15 cellular contexts compared by ENCODE assay signal in genomic region chr4:179130122-179130714, GRCh38.
A peak's percentile ranks its signal among the peaks of the same experiment; 100 is the strongest.
DNase-seq lines count a peak whose midpoint lies in the region; ATAC-seq, FAIRE-seq and TF ChIP-seq lines count a peak whose summit lies in the region.
"Had no signal": no experiment of that assay in that cellular context is flagged by ENCODE, and none has a peak within 500 bp of the region (broad histone marks: within the 10 kb centered on the region; RNA-seq: fewer than 3 reads in every experiment).

No MANE protein-coding gene starts in this region.

- no peak overlapping the region for H3K27ac ChIP-seq in GM12878 (ENCODE audit: control insufficient read depth, insufficient read depth)
- H3K27ac ChIP-seq: A549 had no signal

- no peaks in the 10 kb centered on the region for H3K9me3 ChIP-seq in GM12878 (replicated peaks; ENCODE audit: control insufficient read depth, insufficient read depth, low read length)
- H3K9me3 ChIP-seq: A549 had no signal

- peak; percentile 89 to 90 for TF ChIP-seq EP300 in GM12878 (IDR thresholded peaks at IDR 0.05; ENCODE audit: borderline replicate concordance in 1 of 2, control insufficient read depth in 1 of 2, low read depth in 2 of 2, low read length in 2 of 2)

- intact Hi-C loops in GM12878 (cut with micrococcal nuclease; ENCODE audit: unreplicated experiment): loop anchor here (5.0 kb wide), 1 partner anchor 177 kb away; no protein-coding TSS in a partner anchor

- H3K79me2 ChIP-seq in GM12878 (ENCODE audit: control insufficient read depth, insufficient read depth, low read length): no peaks in the 10 kb centered on the region

- TF ChIP-seq CTCF in GM12865 (IDR thresholded peaks at IDR 0.05; ENCODE audit: insufficient read depth, low read depth, low read length, missing control alignments) (no peak), GM12878 (IDR thresholded peaks at IDR 0.05 in 2 of 3, conservative IDR thresholded peaks at IDR 0.05 in 1 of 3; ENCODE audit: control insufficient read depth in 2 of 3, extremely low read depth in 1 of 3, insufficient read depth in 1 of 3, low read depth in 3 of 3, low read length in 3 of 3) (no peak; a peak in 1 of 6 replicates)

- CTCF ChIA-PET in GM12878 (lab: Yijun Ruan, JAX): no interaction called here

- no TSS peak for BruUV-seq in GM12878 (replicated peaks; lab: Mats Ljungman, UMichigan)

- peak; percentile 62 for ATAC-seq in GM18868 (IDR thresholded peaks at IDR 0.05; ENCODE audit: unreplicated experiment)
- peak; percentile 69 for ATAC-seq in GM12878
- ATAC-seq: A549, HCT116 had no signal

- RAD21 ChIA-PET in GM12878 (lab: Charles Lee; ENCODE audit: unreplicated experiment): interaction anchor here (0.7 to 1.5 kb wide), 3 partner anchors 8 to 176 kb away, joined by 3 to 4 read pairs (median 3); no protein-coding TSS in a partner anchor

- no peaks in the 10 kb centered on the region for H3K36me3 ChIP-seq in GM12878 (ENCODE audit: control insufficient read depth in 2 of 2, insufficient read depth in 2 of 2, low read length in 1 of 2)

- TF ChIP-seq RAD21 in GM12878 (IDR thresholded peaks at IDR 0.05; ENCODE audit: insufficient read depth, low read depth, low read length): no peak

- DNase-seq in GM12865 (ENCODE audit: low read depth): peak; percentile 9
- DNase-seq in MV-4-11 (lab: John Stamatoyannopoulos, UW): peak; percentile 56
- peak; percentile 34 for DNase-seq in GM12878 (ENCODE audit: low read depth, low spot score)
- DNase-seq in NK-92 (lab: John Stamatoyannopoulos, UW; ENCODE audit: unreplicated experiment): no peak
- no peak for DNase-seq in cortex of kidney (lab: John Stamatoyannopoulos, UW)
- DNase-seq in NCI-H2029 (lab: John Stamatoyannopoulos, UW): no peak
- DNase-seq: CD4-positive, CD25-positive, alpha-beta regulatory T cell; IMR-90; Kasumi-1; KBM-7 had no signal

- WGBS in GM12878 (ENCODE audit: insufficient coverage, insufficient replicate concordance, low lambda C conversion rate, missing lambda C conversion rate): 5% methylated on average over 2 of the region's 2 CpGs

- no peaks in the 10 kb centered on the region for H3K4me1 ChIP-seq in GM12878 (ENCODE audit: control insufficient read depth, insufficient read depth, low read length)
- H3K4me1 ChIP-seq: A549 had no signal

- H3K9ac ChIP-seq in GM12878 (ENCODE audit: control insufficient read depth, insufficient read depth, low read length): no peak overlapping the region

- no peak overlapping the region for H2AFZ ChIP-seq in GM12878 (ENCODE audit: control insufficient read depth, low read depth, low read length)

- H4K20me1 ChIP-seq in GM12878 (ENCODE audit: control insufficient read depth, insufficient read depth): no peaks in the 10 kb centered on the region

- H3K4me3 ChIP-seq in GM12865 (ENCODE audit: low read depth, low read length) (no peak overlapping the region), GM12878 (no peak overlapping the region)
- H3K4me3 ChIP-seq: A549 had no signal

- POLR2A ChIA-PET in GM12878 (lab: Charles Lee): no interaction called here

- TF ChIP-seq POLR2A in GM12878 (IDR thresholded peaks at IDR 0.05; ENCODE audit: low read depth, low read length): no peak

- no peak overlapping the region for H3K4me2 ChIP-seq in GM12878 (ENCODE audit: control insufficient read depth, insufficient read depth)
- H3K4me2 ChIP-seq: A549 had no signal

- no peaks in the 10 kb centered on the region for H3K27me3 ChIP-seq in GM12878 (replicated peaks in 1 of 2; ENCODE audit: control insufficient read depth in 2 of 2, insufficient read depth in 2 of 2, low read length in 1 of 2)

- no peak for FAIRE-seq in GM12878 (lab: Jason Lieb, UNC)
- FAIRE-seq: A549, GM12892, H54 had no signal

- SMC1A ChIA-PET in GM12878 (lab: Charles Lee; ENCODE audit: uncharacterized antibody, unreplicated experiment): interaction anchor here (0.6 to 2.2 kb wide), 5 partner anchors 8 to 529 kb away, joined by 3 to 9 read pairs (median 3); no protein-coding TSS in a partner anchor

- in situ Hi-C loops in GM12878 (cut with MboI): no loop called here

TF ChIP-seq in GM12878, 131 proteins besides CTCF, POLR2A, EP300 and RAD21 (continues in another document):
- TF ChIP-seq ZNF687 (IDR thresholded peaks at IDR 0.05) (no peak), TCF7 (IDR thresholded peaks at IDR 0.05; ENCODE audit: borderline replicate concordance) (no peak), MAX (IDR thresholded peaks at IDR 0.05; ENCODE audit: low read depth, low read length) (no peak), MEF2B (IDR thresholded peaks at IDR 0.05; ENCODE audit: partially characterized antibody, poor library complexity, severe bottlenecking) (peak; percentile 97)
- TF ChIP-seq, protein P1, sequence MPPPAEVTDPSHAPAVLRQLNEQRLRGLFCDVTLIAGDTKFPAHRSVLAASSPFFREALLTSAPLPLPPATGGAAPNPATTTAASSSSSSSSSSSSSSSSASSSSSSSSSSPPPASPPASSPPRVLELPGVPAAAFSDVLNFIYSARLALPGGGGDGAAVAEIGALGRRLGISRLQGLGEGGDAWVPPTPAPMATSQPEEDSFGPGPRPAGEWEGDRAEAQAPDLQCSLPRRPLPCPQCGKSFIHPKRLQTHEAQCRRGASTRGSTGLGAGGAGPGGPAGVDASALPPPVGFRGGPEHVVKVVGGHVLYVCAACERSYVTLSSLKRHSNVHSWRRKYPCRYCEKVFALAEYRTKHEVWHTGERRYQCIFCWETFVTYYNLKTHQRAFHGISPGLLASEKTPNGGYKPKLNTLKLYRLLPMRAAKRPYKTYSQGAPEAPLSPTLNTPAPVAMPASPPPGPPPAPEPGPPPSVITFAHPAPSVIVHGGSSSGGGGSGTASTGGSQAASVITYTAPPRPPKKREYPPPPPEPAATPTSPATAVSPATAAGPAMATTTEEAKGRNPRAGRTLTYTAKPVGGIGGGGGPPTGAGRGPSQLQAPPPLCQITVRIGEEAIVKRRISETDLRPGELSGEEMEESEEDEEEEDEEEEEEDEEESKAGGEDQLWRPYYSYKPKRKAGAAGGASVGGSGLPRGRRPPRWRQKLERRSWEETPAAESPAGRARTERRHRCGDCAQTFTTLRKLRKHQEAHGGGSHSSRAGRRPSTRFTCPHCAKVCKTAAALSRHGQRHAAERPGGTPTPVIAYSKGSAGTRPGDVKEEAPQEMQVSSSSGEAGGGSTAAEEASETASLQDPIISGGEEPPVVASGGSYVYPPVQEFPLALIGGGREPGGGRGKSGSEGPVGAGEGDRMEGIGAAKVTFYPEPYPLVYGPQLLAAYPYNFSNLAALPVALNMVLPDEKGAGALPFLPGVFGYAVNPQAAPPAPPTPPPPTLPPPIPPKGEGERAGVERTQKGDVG (CRISPR knock-in tag; IDR thresholded peaks at IDR 0.05): no peak

Comparison
In these comparisons a context has a peak if more than half of its experiments do, and no peak if none do; other contexts are left out.
1. DNase-seq: peak in GM12865 (single experiment), MV-4-11 (single experiment) and GM12878 (single experiment); none in NK-92 (single experiment), cortex of kidney (single experiment) and NCI-H2029 (single experiment).